8 cellular contexts compared by ENCODE assay signal in the genomic region with DNA sequence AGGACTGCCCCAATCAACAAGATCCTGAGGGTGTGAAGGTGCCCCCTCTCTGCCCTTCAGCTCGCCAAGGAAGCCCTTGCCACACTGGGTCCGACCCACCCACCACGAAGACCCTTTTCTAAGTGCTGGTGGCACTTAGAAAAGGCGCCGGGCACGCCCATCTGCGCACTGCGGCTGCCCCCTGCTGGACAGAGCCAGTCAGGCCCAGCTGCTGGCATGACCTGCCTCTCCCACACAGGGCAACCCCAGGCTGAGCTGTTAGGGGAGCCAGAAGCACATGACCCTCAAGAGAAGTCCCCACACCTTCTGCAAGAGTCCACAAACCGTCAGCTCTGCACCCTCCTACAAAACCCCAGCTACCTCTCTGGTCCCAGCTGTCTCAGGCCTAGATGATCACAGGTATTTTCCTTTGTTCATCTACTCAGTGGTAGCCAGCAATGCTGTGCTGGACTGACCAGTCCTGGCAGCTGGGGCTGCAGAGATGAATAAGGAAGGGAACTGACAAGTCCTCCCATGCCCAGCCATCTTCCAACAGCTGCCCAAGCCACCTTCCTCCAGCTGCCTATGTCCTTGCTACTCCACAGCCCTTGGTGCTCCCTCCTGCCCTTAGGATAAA. TPM values are rescaled to one million over a fixed set of nuclear protein-coding genes. Genes with fewer than 3 reads are reported as not detected.
DNase-seq lines count a peak whose midpoint lies in the region; ATAC-seq and TF ChIP-seq lines count a peak whose summit lies in the region.

No MANE protein-coding gene starts in this region.

- H3K4me1 ChIP-seq in PC-3 (ENCODE audit: insufficient read depth, low read length) (no peaks in the 10 kb centered on the region), testis (no peaks in the 10 kb centered on the region)

- no peak overlapping the region for H3K4me3 Mint-ChIP-seq in activated T-cell treated with anti-CD3 and anti-CD28 coated beads, Interleukin-2, amount 50 U/mL, for 72 hours

- ATAC-seq in PC-3 (peak; percentile 90), HG03432 (IDR thresholded peaks at IDR 0.05; ENCODE audit: unreplicated experiment) (no peak)
- ATAC-seq in activated T-cell treated with anti-CD3 and anti-CD28 coated beads, Interleukin-2, amount 50 U/mL, for 72 hours (replicated peaks in 1 of 2) = peak; percentile 85 to 87

- no peaks in the 10 kb centered on the region for H3K36me3 ChIP-seq in PC-3 (ENCODE audit: low read depth, low read length)
- no peaks in the 10 kb centered on the region for H3K36me3 ChIP-seq in testis (ENCODE audit: low read depth, missing control alignments)

- POLR2A ChIA-PET in PC-3 (lab: Charles Lee; ENCODE audit: unreplicated experiment) = no interaction called here

- CTCF ChIA-PET in PC-3 (lab: Charles Lee) = no interaction called here

- peak; percentile 89 for DNase-seq in D341Med (ENCODE audit: low spot score)
- DNase-seq in HK-2 (ENCODE audit: unreplicated experiment) = peak; percentile 70
- DNase-seq in PC-3 = peak; percentile 68
- peak; percentile 74 to 79 for DNase-seq in activated T-cell treated with anti-CD3 and anti-CD28 coated beads, Interleukin-2, amount 50 U/mL, for 72 hours
- DNase-seq in fibroblast of the aortic adventitia (ENCODE audit: low read depth) = peak; percentile 43
- DNase-seq in nucleus accumbens (lab: John Stamatoyannopoulos, UW) = peak in 50 of 56 donors; percentile 2 to 87 (median 50)
- peak; percentile 80 for DNase-seq in testis

- H3K79me2 ChIP-seq in PC-3 (ENCODE audit: low read length) = no peaks in the 10 kb centered on the region

- no peak overlapping the region for H3K9ac ChIP-seq in PC-3 (ENCODE audit: low read length)

- H3K27ac Mint-ChIP-seq in activated T-cell treated with anti-CD3 and anti-CD28 coated beads, Interleukin-2, amount 50 U/mL, for 72 hours = no peak overlapping the region

- no peaks in the 10 kb centered on the region for H3K9me3 ChIP-seq in PC-3 (ENCODE audit: low read length)
- H3K9me3 ChIP-seq in testis = no peaks in the 10 kb centered on the region

- H4K20me1 ChIP-seq in PC-3 (ENCODE audit: low read length) = no peaks in the 10 kb centered on the region

- H3K4me3 ChIP-seq in PC-3 (ENCODE audit: low read length) = no peak overlapping the region
- no peak overlapping the region for H3K4me3 ChIP-seq in fibroblast of the aortic adventitia (ENCODE audit: low read depth, low read length)
- no peak overlapping the region for H3K4me3 ChIP-seq in testis

- peaks cover 18% of the 10 kb centered on the region for H3K27me3 Mint-ChIP-seq in activated T-cell treated with anti-CD3 and anti-CD28 coated beads, Interleukin-2, amount 50 U/mL, for 72 hours (ENCODE audit: low read depth)

- BruUV-seq in PC-3 (replicated peaks; lab: Mats Ljungman, UMichigan) = no TSS peak

- TF ChIP-seq POLR2A in testis (IDR thresholded peaks at IDR 0.05) = no peak

- H3F3A ChIP-seq in PC-3 (ENCODE audit: low read length, unreplicated experiment) = no peaks in the 10 kb centered on the region

- TF ChIP-seq CTCF in PC-3 (conservative IDR thresholded peaks at IDR 0.05; ENCODE audit: low read depth, low read length) (peak; percentile 96), fibroblast of the aortic adventitia (IDR thresholded peaks at IDR 0.05; ENCODE audit: insufficient read depth, low read length) (peak; percentile 94), testis (IDR thresholded peaks at IDR 0.05) (peak; percentile 76 to 84 (median 81))

- no peak overlapping the region for H3K4me2 ChIP-seq in PC-3 (ENCODE audit: low read length)

- H3K4me1 Mint-ChIP-seq in activated T-cell treated with anti-CD3 and anti-CD28 coated beads, Interleukin-2, amount 50 U/mL, for 72 hours (ENCODE audit: low read depth) = no peaks in the 10 kb centered on the region

- H3K27ac ChIP-seq in PC-3 (ENCODE audit: low read length) = no peak overlapping the region
- H3K27ac ChIP-seq in testis = no peak overlapping the region

- H3K36me3 Mint-ChIP-seq in activated T-cell treated with anti-CD3 and anti-CD28 coated beads, Interleukin-2, amount 50 U/mL, for 72 hours (ENCODE audit: insufficient read depth in 2 of 2) = no peaks in the 10 kb centered on the region

- WGBS in testis, 2 donors = 24 to 31% methylated on average over 2 to 9 of the region's 9 CpGs

- H3K9me3 Mint-ChIP-seq in activated T-cell treated with anti-CD3 and anti-CD28 coated beads, Interleukin-2, amount 50 U/mL, for 72 hours = no peaks in the 10 kb centered on the region

- H2AFZ ChIP-seq in PC-3 (ENCODE audit: low read length) = no peak overlapping the region

- peaks cover 7% of the 10 kb centered on the region; the same call in 1 of the 2 replicates for H3K27me3 ChIP-seq in PC-3 (ENCODE audit: low read length)
- H3K27me3 ChIP-seq in testis = no peaks in the 10 kb centered on the region

- intact Hi-C loops in PC-3 (cut with micrococcal nuclease) (loop anchor here (2.0 kb wide), 1 partner anchor 918 kb away; no protein-coding TSS in a partner anchor), testis (cut with DNase I; ENCODE audit: low total_unique reads) (loop anchor here (10.0 kb wide), 1 partner anchor 860 kb away; no protein-coding TSS in a partner anchor)

- no peaks in the 10 kb centered on the region for H3K9me2 ChIP-seq in PC-3 (replicated peaks; ENCODE audit: low read length)

RNA-seq across cellular contexts. Expression of gene ZC3H12A, which starts 40.0 kb away (rescaled TPM):
- 45.3 and 65.1 TPM in 2 replicates for total RNA-seq in PC-3 (2014; rRNA removed)
- total RNA-seq in activated T-cell treated with anti-CD3 and anti-CD28 coated beads, Interleukin-2, amount 50 U/mL, for 72 hours = 10 to 100 TPM; 33.5 to 46.1 TPM
- 5.3 and 8.2 TPM in 2 replicates for total RNA-seq in fibroblast of the aortic adventitia (ENCODE audit: low replicate concordance)
- total RNA-seq in testis = 1 to 10 TPM; 8.2 to 9.0 TPM
- polyA plus RNA-seq in testis (ENCODE audit: insufficient read depth, low read depth, low replicate concordance) = 6.3 TPM
